8 cellular contexts compared by ENCODE assay signal in the genomic region with DNA sequence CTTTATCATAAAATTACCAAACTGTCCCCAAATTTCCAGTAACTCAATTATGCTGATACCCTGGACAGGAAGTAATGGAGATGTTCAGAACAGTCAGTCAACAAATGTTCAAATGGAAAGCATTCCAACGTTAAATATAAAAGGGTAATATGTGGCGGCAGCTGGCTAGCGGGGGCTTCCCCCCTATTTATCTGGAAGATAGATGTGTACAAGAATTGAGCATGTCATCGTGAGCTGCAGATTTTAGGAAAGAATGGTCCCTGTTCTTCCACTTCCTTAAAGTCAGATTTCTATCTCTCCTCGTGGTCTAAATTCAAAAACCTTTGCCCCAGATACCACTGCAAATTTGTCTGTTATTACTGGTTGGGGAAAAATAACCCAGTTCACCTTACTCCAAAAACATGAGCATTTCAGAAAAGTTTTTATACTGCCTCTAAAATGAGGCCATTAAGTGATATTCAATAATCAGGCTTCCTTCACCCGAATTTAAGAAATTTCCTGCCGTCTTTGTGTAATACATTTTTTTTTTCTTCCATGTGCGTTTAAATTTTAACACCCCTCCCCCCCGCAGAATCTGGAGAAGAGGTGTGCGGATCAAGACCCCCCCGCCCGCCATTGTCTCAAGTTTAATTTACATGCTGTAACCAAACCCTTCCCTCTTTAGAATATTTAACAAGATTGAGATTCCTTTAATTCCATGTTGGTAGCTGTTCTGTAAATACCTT. TPM values are rescaled to one million over a fixed set of nuclear protein-coding genes. Genes with fewer than 3 reads are reported as not detected.
A peak's percentile ranks its signal among the peaks of the same experiment; 100 is the strongest.
DNase-seq lines count a peak whose midpoint lies in the region; TF ChIP-seq lines count a peak whose summit lies in the region.
"Not testable (repeated sequence)": the region's sequence is repeated elsewhere in the genome, so short reads cannot be mapped to it uniquely, and the experiment has no call there.

No MANE protein-coding gene starts in this region.

- not testable (repeated sequence) for H3T11ph ChIP-seq in H9 (ENCODE audit: low read length)

- not testable (repeated sequence) for H2BK15ac ChIP-seq in H9 (ENCODE audit: low read depth, low read length)

- not testable (repeated sequence) for H3K27ac ChIP-seq in AG04450 (ENCODE audit: low read depth, low read length); H9 (ENCODE audit: insufficient read length, low read depth, low read length)
- H3K27ac ChIP-seq in OCI-LY1 (ENCODE audit: low read depth, low read length, poor library complexity, severe bottlenecking) (peak overlapping the region; percentile 97), breast epithelium (peak overlapping the region; percentile 99 to 100), muscle layer of duodenum (ENCODE audit: low read length) (peak overlapping the region; percentile 88), spleen (peak overlapping the region; percentile 99 to 100 (median 100))

- no CpG with 5 or more reads among the region's 12 CpGs for WGBS in H9 (ENCODE audit: extremely low coverage, insufficient read length, low lambda C conversion rate)
- 5 to 10% (median 7%) methylated on average over 12 of the region's 12 CpGs for WGBS in spleen, 5 donors

- not testable (repeated sequence) for H2BK5ac ChIP-seq in H9 (ENCODE audit: insufficient read length, low read length)

- DNase-seq in AG04450 (ENCODE audit: low read depth, low spot score); H9; activated CD4-positive, alpha-beta T cell treated with anti-CD3 and anti-CD28 coated beads, Interleukin-2, amount 10 ng/mL, durations not matched to agents 7 days and 5 days; breast epithelium (ENCODE audit: low spot score in 2 of 2); glutamatergic neuron; spleen: not testable (repeated sequence)

- H3K14ac ChIP-seq in H9 (ENCODE audit: insufficient read depth, low read length): not testable (repeated sequence)

- not testable (repeated sequence) for TF ChIP-seq CTCF in AG04450 (IDR thresholded peaks at IDR 0.05; ENCODE audit: low read depth, low read length); H9 (conservative IDR thresholded peaks at IDR 0.05); OCI-LY1 (IDR thresholded peaks at IDR 0.05; ENCODE audit: low read length); breast epithelium (IDR thresholded peaks at IDR 0.05); glutamatergic neuron (IDR thresholded peaks at IDR 0.05; ENCODE audit: partially characterized antibody, unreplicated experiment); spleen (IDR thresholded peaks at IDR 0.05 in 8 of 11, conservative IDR thresholded peaks at IDR 0.05 in 3 of 11)

- H3K4me3 Mint-ChIP-seq in H9 (peak overlapping the region; percentile 85 to 91), glutamatergic neuron (ENCODE audit: unreplicated experiment) (peak overlapping the region; percentile 82)
- peak overlapping the region; percentile 99 for H3K4me3 Mint-ChIP-seq in activated CD4-positive, alpha-beta T cell treated with anti-CD3 and anti-CD28 coated beads, Interleukin-2, amount 10 ng/mL, durations not matched to agents 7 days and 5 days

- not testable (repeated sequence) for H3K9me3 ChIP-seq in AG04450 (ENCODE audit: control insufficient read depth, insufficient read depth, low read length); H9 (ENCODE audit: control insufficient read depth, low read depth, low read length); OCI-LY1 (ENCODE audit: low read length); breast epithelium; muscle layer of duodenum (ENCODE audit: control insufficient read depth in 1 of 2, low read length in 2 of 2); spleen

- CTCF ChIA-PET in AG04450 (lab: Charles Lee): interaction anchor here (0.7 to 1.2 kb wide), 2 partner anchors 326 to 350 kb away, joined by 3 to 4 read pairs; no protein-coding TSS in a partner anchor
- CTCF ChIA-PET in activated CD4-positive, alpha-beta T cell treated with anti-CD3 and anti-CD28 coated beads, Interleukin-2, amount 10 ng/mL, durations not matched to agents 7 days and 5 days (lab: Charles Lee): interaction anchor here (0.8 to 1.2 kb wide), 2 partner anchors 9 to 279 kb away, joined by 3 read pairs; no protein-coding TSS in a partner anchor

- not testable (repeated sequence) for H3K27me3 ChIP-seq in AG04450 (ENCODE audit: control insufficient read depth, insufficient read depth, low read length); H9 (ENCODE audit: insufficient read depth, low read length); OCI-LY1 (ENCODE audit: insufficient read depth, low read length); breast epithelium; muscle layer of duodenum (ENCODE audit: low read depth, low read length); spleen (replicated peaks in 1 of 7)

- not testable (repeated sequence) for H2BK12ac ChIP-seq in H9 (ENCODE audit: insufficient read length, low read depth, low read length)

- not testable (repeated sequence) for H4K20me1 ChIP-seq in H9 (ENCODE audit: control insufficient read depth, insufficient read depth, insufficient read length); OCI-LY1 (ENCODE audit: insufficient read depth, low read length)

- not testable (repeated sequence) for H3K23ac ChIP-seq in H9 (ENCODE audit: insufficient read length, low read depth, low read length)

- H3K4me2 ChIP-seq in H9 (ENCODE audit: insufficient read depth, insufficient read length, low read length) (peak overlapping the region; percentile 16), OCI-LY1 (ENCODE audit: low read length) (peak overlapping the region; percentile 70)

- POLR2A ChIA-PET in AG04450 (lab: Yijun Ruan, JAX); activated CD4-positive, alpha-beta T cell treated with anti-CD3 and anti-CD28 coated beads, Interleukin-2, amount 10 ng/mL, durations not matched to agents 7 days and 5 days (lab: Charles Lee): not testable (repeated sequence)

- H3K36me3 Mint-ChIP-seq in H9 (ENCODE audit: insufficient read depth in 1 of 3, low read depth in 3 of 3); glutamatergic neuron (ENCODE audit: unreplicated experiment): not testable (repeated sequence)
- peaks cover 46% of the 10 kb centered on the region for H3K36me3 Mint-ChIP-seq in activated CD4-positive, alpha-beta T cell treated with anti-CD3 and anti-CD28 coated beads, Interleukin-2, amount 10 ng/mL, durations not matched to agents 7 days and 5 days (ENCODE audit: low read depth)

- H3K4me1 ChIP-seq in H9 (ENCODE audit: insufficient read depth, low read length); breast epithelium; muscle layer of duodenum (ENCODE audit: control insufficient read depth in 1 of 2, insufficient read depth in 2 of 2, low read length in 2 of 2): not testable (repeated sequence)
- H3K4me1 ChIP-seq in OCI-LY1 (ENCODE audit: insufficient read depth, low read length, severe bottlenecking): peaks cover 65% of the 10 kb centered on the region
- peaks cover 24 to 69% (median 51%) of the 10 kb centered on the region in 6 donors for H3K4me1 ChIP-seq in spleen

- H3K9ac ChIP-seq in H9 (ENCODE audit: extremely low read depth, insufficient read length, low read length) (peak overlapping the region; percentile 37), OCI-LY1 (ENCODE audit: low read length) (peak overlapping the region; percentile 98)

- not testable (repeated sequence) for H3K56ac ChIP-seq in H9 (ENCODE audit: insufficient read length, low read depth, low read length)

- H3K23me2 ChIP-seq in H9 (ENCODE audit: insufficient read length, low read depth, low read length, poor library complexity, severe bottlenecking): not testable (repeated sequence)

- H3F3A ChIP-seq in OCI-LY1 (ENCODE audit: insufficient read depth, low read length): not testable (repeated sequence)

- not testable (repeated sequence) for H4K8ac ChIP-seq in H9 (replicated peaks; ENCODE audit: insufficient read length, low read depth, low read length)

- not testable (repeated sequence) for H2BK120ac ChIP-seq in H9 (ENCODE audit: low read depth, low read length, poor library complexity, severe bottlenecking)

- not testable (repeated sequence) for H3K9me2 ChIP-seq in OCI-LY1 (ENCODE audit: low read depth, low read length)

- H3K18ac ChIP-seq in H9 (ENCODE audit: insufficient read length, low read depth, low read length): not testable (repeated sequence)

- not testable (repeated sequence) for H4K91ac ChIP-seq in H9 (ENCODE audit: insufficient read length, low read depth, low read length)

- not testable (repeated sequence) for TF ChIP-seq POLR2A in breast epithelium (IDR thresholded peaks at IDR 0.05); spleen (IDR thresholded peaks at IDR 0.05)

- not testable (repeated sequence) for H3K79me1 ChIP-seq in H9 (ENCODE audit: insufficient read depth, low read depth, low read length, poor library complexity, severe bottlenecking)

- 0 out of 2 replicates have a peak overlapping the region, but pooled peaks have one; percentile 27 for H3K4me3 ChIP-seq in AG04450 (ENCODE audit: low read depth, low read length)
- H3K4me3 ChIP-seq in OCI-LY1 (ENCODE audit: low read depth, low read length, poor library complexity, severe bottlenecking): peak overlapping the region; percentile 98
- peak overlapping the region in 2 of 3 donors; percentile 12 to 58 for H3K4me3 ChIP-seq in breast epithelium
- H3K4me3 ChIP-seq in muscle layer of duodenum (ENCODE audit: low read depth in 1 of 2, low read length in 2 of 2): peak overlapping the region; percentile 1 to 2
- H3K4me3 ChIP-seq in spleen: peak overlapping the region in 7 of 8 donors; percentile 5 to 87 (median 21)

- H2AFZ ChIP-seq in H9 (ENCODE audit: low read length); OCI-LY1 (ENCODE audit: low read length): not testable (repeated sequence)

- H3K9me3 Mint-ChIP-seq in H9; activated CD4-positive, alpha-beta T cell treated with anti-CD3 and anti-CD28 coated beads, Interleukin-2, amount 10 ng/mL, durations not matched to agents 7 days and 5 days; glutamatergic neuron (ENCODE audit: unreplicated experiment): not testable (repeated sequence)

- H3K79me2 ChIP-seq in H9 (ENCODE audit: insufficient read depth, low read length): peaks cover 31% of the 10 kb centered on the region; the same call in 1 of the 2 replicates
- peaks cover 88% of the 10 kb centered on the region for H3K79me2 ChIP-seq in OCI-LY1 (ENCODE audit: insufficient read depth, low read length)

- not testable (repeated sequence) for H4K5ac ChIP-seq in H9 (ENCODE audit: insufficient read length, low read depth, low read length)

- intact Hi-C loops in breast epithelium (cut with DNase I; ENCODE audit: low total_unique reads); spleen (cut with DNase I; ENCODE audit: low total_unique reads): not testable (repeated sequence)

- not testable (repeated sequence) for H3K36me3 ChIP-seq in OCI-LY1 (ENCODE audit: insufficient read depth, low read length); breast epithelium; muscle layer of duodenum (ENCODE audit: control insufficient read depth in 1 of 2, insufficient read depth in 2 of 2, low read length in 2 of 2); spleen

- peak overlapping the region; percentile 96 to 100 (median 99) for H3K27ac Mint-ChIP-seq in H9
- peak overlapping the region; percentile 96 for H3K27ac Mint-ChIP-seq in activated CD4-positive, alpha-beta T cell treated with anti-CD3 and anti-CD28 coated beads, Interleukin-2, amount 10 ng/mL, durations not matched to agents 7 days and 5 days
- peak overlapping the region; percentile 59 for H3K27ac Mint-ChIP-seq in glutamatergic neuron (ENCODE audit: unreplicated experiment)

- H3K4ac ChIP-seq in H9 (ENCODE audit: low read depth, low read length): not testable (repeated sequence)

- H3K4me1 Mint-ChIP-seq in H9 (peaks cover 55 to 60% of the 10 kb centered on the region in 2 experiments), glutamatergic neuron (ENCODE audit: low read depth, unreplicated experiment) (peaks cover 31% of the 10 kb centered on the region)
- H3K4me1 Mint-ChIP-seq in activated CD4-positive, alpha-beta T cell treated with anti-CD3 and anti-CD28 coated beads, Interleukin-2, amount 10 ng/mL, durations not matched to agents 7 days and 5 days: peaks cover 44% of the 10 kb centered on the region

- not testable (repeated sequence) for H3K27me3 Mint-ChIP-seq in H9 (ENCODE audit: low read depth); activated CD4-positive, alpha-beta T cell treated with anti-CD3 and anti-CD28 coated beads, Interleukin-2, amount 10 ng/mL, durations not matched to agents 7 days and 5 days; glutamatergic neuron (ENCODE audit: unreplicated experiment)

- H2BK20ac ChIP-seq in H9 (ENCODE audit: low read depth, low read length, poor library complexity, severe bottlenecking): not testable (repeated sequence)

- H2AK5ac ChIP-seq in H9 (ENCODE audit: insufficient read length, low read length): not testable (repeated sequence)

RNA-seq across cellular contexts. Expression of gene ZNF217, which starts 4.1 kb away (rescaled TPM):
- polyA plus RNA-seq in AG04450 (2011; rRNA removed) (16.6 and 17.0 TPM in 2 replicates), spleen (10 to 100 TPM; 15.1 to 20.4 (median 15.3) TPM)
- 32.2 and 34.8 TPM in 2 replicates for polyA minus RNA-seq in AG04450 (2011; rRNA and poly(A)+ RNA removed)
- total RNA-seq in H9 (2021) (79.2 and 82.8 TPM in 2 replicates), breast epithelium (10 to 100 TPM; 22.4 to 54.7 (median 48.3) TPM), glutamatergic neuron (ENCODE audit: unreplicated experiment) (64.7 TPM), spleen (10 to 100 TPM; 58.7 to 90.1 (median 87.5) TPM)
- total RNA-seq in activated CD4-positive, alpha-beta T cell treated with anti-CD3 and anti-CD28 coated beads, Interleukin-2, amount 10 ng/mL, durations not matched to agents 7 days and 5 days: 10 to 100 TPM; 97.5 to 99.7 TPM

Comparison
In these comparisons a context has a peak if more than half of its experiments do, and no peak if none do; other contexts are left out.
1. H3K4me3 ChIP-seq: peak in every context shown above with its lines; median percentile 98 in OCI-LY1; 35 in breast epithelium; 27 in AG04450; 21 in spleen; 2 in muscle layer of duodenum.